In genomic region chr14:44961730-44962572, GRCh38 we compare ENCODE assay signal across 1 cellular context.
TF ChIP-seq lines count a peak whose summit lies in the region.

A gene with protein sequence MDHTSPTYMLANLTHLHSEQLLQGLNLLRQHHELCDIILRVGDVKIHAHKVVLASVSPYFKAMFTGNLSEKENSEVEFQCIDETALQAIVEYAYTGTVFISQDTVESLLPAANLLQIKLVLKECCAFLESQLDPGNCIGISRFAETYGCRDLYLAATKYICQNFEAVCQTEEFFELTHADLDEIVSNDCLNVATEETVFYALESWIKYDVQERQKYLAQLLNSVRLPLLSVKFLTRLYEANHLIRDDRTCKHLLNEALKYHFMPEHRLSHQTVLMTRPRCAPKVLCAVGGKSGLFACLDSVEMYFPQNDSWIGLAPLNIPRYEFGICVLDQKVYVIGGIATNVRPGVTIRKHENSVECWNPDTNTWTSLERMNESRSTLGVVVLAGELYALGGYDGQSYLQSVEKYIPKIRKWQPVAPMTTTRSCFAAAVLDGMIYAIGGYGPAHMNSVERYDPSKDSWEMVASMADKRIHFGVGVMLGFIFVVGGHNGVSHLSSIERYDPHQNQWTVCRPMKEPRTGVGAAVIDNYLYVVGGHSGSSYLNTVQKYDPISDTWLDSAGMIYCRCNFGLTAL (minus strand): TSS chr14:44961947. CDS start chr14:44945928, 16,019 bp downstream.
Gene TOGARAM1, plus strand, starts transcription at chr14:44962190. Its CDS starts 232 bp downstream, at chr14:44962422.

TF ChIP-seq in HepG2, 621 proteins besides CTCF, POLR2A, EP300 and RAD21 (continued from another document and continues in another):
- TF ChIP-seq, protein P1, sequence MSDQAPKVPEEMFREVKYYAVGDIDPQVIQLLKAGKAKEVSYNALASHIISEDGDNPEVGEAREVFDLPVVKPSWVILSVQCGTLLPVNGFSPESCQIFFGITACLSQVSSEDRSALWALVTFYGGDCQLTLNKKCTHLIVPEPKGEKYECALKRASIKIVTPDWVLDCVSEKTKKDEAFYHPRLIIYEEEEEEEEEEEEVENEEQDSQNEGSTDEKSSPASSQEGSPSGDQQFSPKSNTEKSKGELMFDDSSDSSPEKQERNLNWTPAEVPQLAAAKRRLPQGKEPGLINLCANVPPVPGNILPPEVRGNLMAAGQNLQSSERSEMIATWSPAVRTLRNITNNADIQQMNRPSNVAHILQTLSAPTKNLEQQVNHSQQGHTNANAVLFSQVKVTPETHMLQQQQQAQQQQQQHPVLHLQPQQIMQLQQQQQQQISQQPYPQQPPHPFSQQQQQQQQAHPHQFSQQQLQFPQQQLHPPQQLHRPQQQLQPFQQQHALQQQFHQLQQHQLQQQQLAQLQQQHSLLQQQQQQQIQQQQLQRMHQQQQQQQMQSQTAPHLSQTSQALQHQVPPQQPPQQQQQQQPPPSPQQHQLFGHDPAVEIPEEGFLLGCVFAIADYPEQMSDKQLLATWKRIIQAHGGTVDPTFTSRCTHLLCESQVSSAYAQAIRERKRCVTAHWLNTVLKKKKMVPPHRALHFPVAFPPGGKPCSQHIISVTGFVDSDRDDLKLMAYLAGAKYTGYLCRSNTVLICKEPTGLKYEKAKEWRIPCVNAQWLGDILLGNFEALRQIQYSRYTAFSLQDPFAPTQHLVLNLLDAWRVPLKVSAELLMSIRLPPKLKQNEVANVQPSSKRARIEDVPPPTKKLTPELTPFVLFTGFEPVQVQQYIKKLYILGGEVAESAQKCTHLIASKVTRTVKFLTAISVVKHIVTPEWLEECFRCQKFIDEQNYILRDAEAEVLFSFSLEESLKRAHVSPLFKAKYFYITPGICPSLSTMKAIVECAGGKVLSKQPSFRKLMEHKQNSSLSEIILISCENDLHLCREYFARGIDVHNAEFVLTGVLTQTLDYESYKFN (CRISPR knock-in tag; conservative IDR thresholded peaks at IDR 0.05) = 0 out of 2 replicates have a peak, but pooled peaks have one; percentile 58
- no peak for TF ChIP-seq ZNF550 (CRISPR knock-in tag; IDR thresholded peaks at IDR 0.05; ENCODE audit: borderline replicate concordance)
- peak; percentile 26; the same call in 1 of the 2 replicates for TF ChIP-seq MXD3 (CRISPR knock-in tag; IDR thresholded peaks at IDR 0.05)
- peak; percentile 88 for TF ChIP-seq ATF1 (CRISPR knock-in tag; IDR thresholded peaks at IDR 0.05)
- TF ChIP-seq ZNF557 (CRISPR knock-in tag; IDR thresholded peaks at IDR 0.05) = no peak
- TF ChIP-seq ZFP90 (CRISPR knock-in tag; IDR thresholded peaks at IDR 0.05; ENCODE audit: borderline replicate concordance) = no peak
- TF ChIP-seq YY1 (IDR thresholded peaks at IDR 0.05; ENCODE audit: insufficient read depth, insufficient replicate concordance, low read depth, low read length) = peak; percentile 92
- no peak for TF ChIP-seq RNF2 (conservative IDR thresholded peaks at IDR 0.05; ENCODE audit: low read depth)
- peak; percentile 56 for TF ChIP-seq ZNF274 (CRISPR knock-in tag; IDR thresholded peaks at IDR 0.05)
- TF ChIP-seq ZNF367 (CRISPR knock-in tag; IDR thresholded peaks at IDR 0.05; ENCODE audit: borderline replicate concordance) = no peak
- TF ChIP-seq SALL1 (CRISPR knock-in tag; IDR thresholded peaks at IDR 0.05) = peak; percentile 77
- TF ChIP-seq ZNF30 (CRISPR knock-in tag; IDR thresholded peaks at IDR 0.05) = no peak
- peak; percentile 98 for TF ChIP-seq ZNF143 (CRISPR knock-in tag; IDR thresholded peaks at IDR 0.05)
- TF ChIP-seq GABPA (IDR thresholded peaks at IDR 0.05; ENCODE audit: low read depth, low read length) = peak; percentile 91
- TF ChIP-seq GABPA (CRISPR knock-in tag; IDR thresholded peaks at IDR 0.05; ENCODE audit: low read depth) = peak; percentile 99
- peak; percentile 64 for TF ChIP-seq TBL1XR1 (IDR thresholded peaks at IDR 0.05; ENCODE audit: borderline replicate concordance, low read length, partially characterized antibody)
- TF ChIP-seq ZSCAN29 (CRISPR knock-in tag; conservative IDR thresholded peaks at IDR 0.05) = no peak; the same call in 1 of the 2 replicates
- TF ChIP-seq ARID3A (IDR thresholded peaks at IDR 0.05; ENCODE audit: low read depth, low read length) = peak; percentile 11
- peak; percentile 23; the same call in 1 of the 2 replicates for TF ChIP-seq SOX13 (IDR thresholded peaks at IDR 0.05)
- no peak for TF ChIP-seq SOX13 (CRISPR knock-in tag; conservative IDR thresholded peaks at IDR 0.05 in 1 of 2, IDR thresholded peaks at IDR 0.05 in 1 of 2)
- TF ChIP-seq MED1 (CRISPR knock-in tag; IDR thresholded peaks at IDR 0.05) = peak; percentile 73
- TF ChIP-seq SPEN (CRISPR knock-in tag; IDR thresholded peaks at IDR 0.05; ENCODE audit: low read depth) = peak; percentile 77
- TF ChIP-seq TRIM24 (CRISPR knock-in tag; IDR thresholded peaks at IDR 0.05) = no peak
- TF ChIP-seq XRCC5 (optimal IDR thresholded peaks at IDR 0.05; ENCODE audit: low read length) = peak; percentile 43
- TF ChIP-seq ELF1 (CRISPR knock-in tag; IDR thresholded peaks at IDR 0.05) = peak; percentile 98
- TF ChIP-seq HHEX (CRISPR knock-in tag; IDR thresholded peaks at IDR 0.05) = 0 out of 2 replicates have a peak, but pooled peaks have one; percentile 53
- TF ChIP-seq ZNF75D (CRISPR knock-in tag; IDR thresholded peaks at IDR 0.05; ENCODE audit: borderline replicate concordance) = no peak
- TF ChIP-seq, protein P2, sequence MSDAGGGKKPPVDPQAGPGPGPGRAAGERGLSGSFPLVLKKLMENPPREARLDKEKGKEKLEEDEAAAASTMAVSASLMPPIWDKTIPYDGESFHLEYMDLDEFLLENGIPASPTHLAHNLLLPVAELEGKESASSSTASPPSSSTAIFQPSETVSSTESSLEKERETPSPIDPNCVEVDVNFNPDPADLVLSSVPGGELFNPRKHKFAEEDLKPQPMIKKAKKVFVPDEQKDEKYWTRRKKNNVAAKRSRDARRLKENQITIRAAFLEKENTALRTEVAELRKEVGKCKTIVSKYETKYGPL (CRISPR knock-in tag; IDR thresholded peaks at IDR 0.05) = no peak
- TF ChIP-seq, protein P3, sequence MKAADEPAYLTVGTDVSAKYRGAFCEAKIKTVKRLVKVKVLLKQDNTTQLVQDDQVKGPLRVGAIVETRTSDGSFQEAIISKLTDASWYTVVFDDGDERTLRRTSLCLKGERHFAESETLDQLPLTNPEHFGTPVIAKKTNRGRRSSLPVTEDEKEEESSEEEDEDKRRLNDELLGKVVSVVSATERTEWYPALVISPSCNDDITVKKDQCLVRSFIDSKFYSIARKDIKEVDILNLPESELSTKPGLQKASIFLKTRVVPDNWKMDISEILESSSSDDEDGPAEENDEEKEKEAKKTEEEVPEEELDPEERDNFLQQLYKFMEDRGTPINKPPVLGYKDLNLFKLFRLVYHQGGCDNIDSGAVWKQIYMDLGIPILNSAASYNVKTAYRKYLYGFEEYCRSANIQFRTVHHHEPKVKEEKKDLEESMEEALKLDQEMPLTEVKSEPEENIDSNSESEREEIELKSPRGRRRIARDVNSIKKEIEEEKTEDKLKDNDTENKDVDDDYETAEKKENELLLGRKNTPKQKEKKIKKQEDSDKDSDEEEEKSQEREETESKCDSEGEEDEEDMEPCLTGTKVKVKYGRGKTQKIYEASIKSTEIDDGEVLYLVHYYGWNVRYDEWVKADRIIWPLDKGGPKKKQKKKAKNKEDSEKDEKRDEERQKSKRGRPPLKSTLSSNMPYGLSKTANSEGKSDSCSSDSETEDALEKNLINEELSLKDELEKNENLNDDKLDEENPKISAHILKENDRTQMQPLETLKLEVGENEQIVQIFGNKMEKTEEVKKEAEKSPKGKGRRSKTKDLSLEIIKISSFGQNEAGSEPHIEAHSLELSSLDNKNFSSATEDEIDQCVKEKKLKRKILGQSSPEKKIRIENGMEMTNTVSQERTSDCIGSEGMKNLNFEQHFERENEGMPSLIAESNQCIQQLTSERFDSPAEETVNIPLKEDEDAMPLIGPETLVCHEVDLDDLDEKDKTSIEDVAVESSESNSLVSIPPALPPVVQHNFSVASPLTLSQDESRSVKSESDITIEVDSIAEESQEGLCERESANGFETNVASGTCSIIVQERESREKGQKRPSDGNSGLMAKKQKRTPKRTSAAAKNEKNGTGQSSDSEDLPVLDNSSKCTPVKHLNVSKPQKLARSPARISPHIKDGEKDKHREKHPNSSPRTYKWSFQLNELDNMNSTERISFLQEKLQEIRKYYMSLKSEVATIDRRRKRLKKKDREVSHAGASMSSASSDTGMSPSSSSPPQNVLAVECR (CRISPR knock-in tag; IDR thresholded peaks at IDR 0.05; ENCODE audit: borderline replicate concordance) = peak; percentile 98
- TF ChIP-seq FUBP1 (CRISPR knock-in tag; IDR thresholded peaks at IDR 0.05; ENCODE audit: borderline replicate concordance) = peak; percentile 82; the same call in 1 of the 2 replicates
- TF ChIP-seq RFX1 (IDR thresholded peaks at IDR 0.05) = peak; percentile 87
- TF ChIP-seq KLF15 (CRISPR knock-in tag; IDR thresholded peaks at IDR 0.05; ENCODE audit: borderline replicate concordance) = peak; percentile 40; the same call in 1 of the 2 replicates
- peak; percentile 55; the same call in 1 of the 2 replicates for TF ChIP-seq RFXAP (CRISPR knock-in tag; IDR thresholded peaks at IDR 0.05; ENCODE audit: borderline replicate concordance)
- TF ChIP-seq, protein P4, sequence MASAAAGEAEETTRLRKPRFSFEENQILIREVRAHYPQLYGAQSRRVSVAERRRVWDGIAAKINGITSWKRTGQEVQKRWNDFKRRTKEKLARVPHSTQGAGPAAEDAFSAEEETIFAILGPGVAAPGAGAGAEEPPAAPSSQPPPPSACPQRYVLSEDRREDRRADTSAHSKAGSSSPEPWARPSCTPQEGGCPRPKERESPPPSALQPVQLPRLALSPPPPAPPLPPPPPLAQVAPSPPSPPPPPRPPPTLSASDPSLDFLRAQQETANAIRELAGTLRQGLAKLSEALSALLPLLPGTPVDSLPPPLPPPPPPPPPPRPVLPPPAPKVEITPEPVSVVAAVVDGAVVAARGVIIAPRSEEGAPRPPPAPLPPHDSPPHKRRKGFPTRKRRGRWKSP (CRISPR knock-in tag; IDR thresholded peaks at IDR 0.05) = peak; percentile 90
- TF ChIP-seq NR2C2 (CRISPR knock-in tag; IDR thresholded peaks at IDR 0.05; ENCODE audit: borderline replicate concordance) = peak; percentile 100
- TF ChIP-seq ZC3H13 (CRISPR knock-in tag; IDR thresholded peaks at IDR 0.05) = 0 out of 2 replicates have a peak, but pooled peaks have one; percentile 48
- TF ChIP-seq, protein P5, sequence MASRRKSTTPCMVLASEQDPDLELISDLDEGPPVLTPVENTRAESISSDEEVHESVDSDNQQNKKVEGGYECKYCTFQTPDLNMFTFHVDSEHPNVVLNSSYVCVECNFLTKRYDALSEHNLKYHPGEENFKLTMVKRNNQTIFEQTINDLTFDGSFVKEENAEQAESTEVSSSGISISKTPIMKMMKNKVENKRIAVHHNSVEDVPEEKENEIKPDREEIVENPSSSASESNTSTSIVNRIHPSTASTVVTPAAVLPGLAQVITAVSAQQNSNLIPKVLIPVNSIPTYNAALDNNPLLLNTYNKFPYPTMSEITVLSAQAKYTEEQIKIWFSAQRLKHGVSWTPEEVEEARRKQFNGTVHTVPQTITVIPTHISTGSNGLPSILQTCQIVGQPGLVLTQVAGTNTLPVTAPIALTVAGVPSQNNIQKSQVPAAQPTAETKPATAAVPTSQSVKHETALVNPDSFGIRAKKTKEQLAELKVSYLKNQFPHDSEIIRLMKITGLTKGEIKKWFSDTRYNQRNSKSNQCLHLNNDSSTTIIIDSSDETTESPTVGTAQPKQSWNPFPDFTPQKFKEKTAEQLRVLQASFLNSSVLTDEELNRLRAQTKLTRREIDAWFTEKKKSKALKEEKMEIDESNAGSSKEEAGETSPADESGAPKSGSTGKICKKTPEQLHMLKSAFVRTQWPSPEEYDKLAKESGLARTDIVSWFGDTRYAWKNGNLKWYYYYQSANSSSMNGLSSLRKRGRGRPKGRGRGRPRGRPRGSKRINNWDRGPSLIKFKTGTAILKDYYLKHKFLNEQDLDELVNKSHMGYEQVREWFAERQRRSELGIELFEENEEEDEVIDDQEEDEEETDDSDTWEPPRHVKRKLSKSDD (CRISPR knock-in tag; IDR thresholded peaks at IDR 0.05; ENCODE audit: low read depth) = peak; percentile 18; the same call in 1 of the 2 replicates
- peak; percentile 86 for TF ChIP-seq GATAD1 (CRISPR knock-in tag; IDR thresholded peaks at IDR 0.05)
- TF ChIP-seq CSRNP1 (CRISPR knock-in tag; IDR thresholded peaks at IDR 0.05) = 0 out of 2 replicates have a peak, but pooled peaks have one; percentile 33
- no peak for TF ChIP-seq KLF11 (CRISPR knock-in tag; IDR thresholded peaks at IDR 0.05)
- no peak for TF ChIP-seq ZNF644 (CRISPR knock-in tag; IDR thresholded peaks at IDR 0.05; ENCODE audit: low read depth)
